In the genomic region with DNA sequence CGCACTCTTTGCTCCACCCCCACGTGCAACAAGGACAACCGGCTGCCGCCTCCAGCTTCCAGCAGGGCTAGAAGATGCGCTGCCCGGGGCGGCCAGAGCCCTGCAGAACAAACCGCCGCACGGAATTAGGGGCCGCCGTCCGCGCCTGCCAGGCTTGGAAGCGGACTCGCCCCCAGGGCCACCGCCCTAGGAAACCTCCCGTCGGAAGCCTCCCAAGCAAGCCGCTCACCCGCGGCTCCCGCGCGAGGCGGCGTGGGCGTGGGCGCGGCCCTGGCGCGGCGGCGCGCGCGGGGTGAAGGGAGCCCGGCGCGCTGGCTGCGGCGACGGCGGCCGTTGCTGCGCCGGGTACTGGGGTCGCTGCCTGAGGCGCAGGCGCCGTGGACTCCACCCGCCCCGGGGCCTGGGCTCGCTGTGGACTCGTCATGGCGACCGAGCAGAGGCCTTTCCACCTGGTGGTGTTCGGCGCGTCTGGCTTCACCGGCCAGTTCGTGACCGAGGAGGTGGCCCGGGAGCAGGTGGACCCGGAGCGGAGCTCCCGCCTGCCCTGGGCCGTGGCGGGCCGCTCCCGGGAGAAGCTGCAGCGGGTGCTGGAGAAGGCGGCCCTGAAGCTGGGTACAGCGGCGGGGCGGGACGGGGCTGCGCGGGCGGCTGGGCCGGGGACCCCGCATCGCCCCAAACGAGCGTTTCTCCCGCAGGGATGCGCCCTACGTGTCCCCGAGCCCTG, we compare ENCODE assay signal across 8 cellular contexts. TPM values are rescaled to one million over a fixed set of nuclear protein-coding genes. Genes with fewer than 3 reads are reported as not detected.
A peak's percentile ranks its signal among the peaks of the same experiment; 100 is the strongest.
DNase-seq lines count a peak whose midpoint lies in the region; ATAC-seq and TF ChIP-seq lines count a peak whose summit lies in the region.

SCCPDH (plus strand) TSS at position 409 of the 724 bp plus-strand sequence; CDS start at position 423, 14 bp downstream.

- peak within 1 kb of the TSS; percentile 83 for H3K4me3 ChIP-seq in fibroblast of villous mesenchyme (ENCODE audit: low read depth, low read length)

- H3K36me3 Mint-ChIP-seq in neural crest cell (ENCODE audit: low read depth): peaks cover 29% of the 10 kb centered on the region

- ATAC-seq in GM21786 (IDR thresholded peaks at IDR 0.05; ENCODE audit: unreplicated experiment): peak; percentile 91

- peaks cover 30% of the 10 kb centered on the region for H3K9me3 ChIP-seq in KOPT-K1 (ENCODE audit: insufficient read depth, low read length, poor library complexity, severe bottlenecking)

- peaks cover 31% of the 10 kb centered on the region for H3K36me3 ChIP-seq in KOPT-K1 (ENCODE audit: insufficient read depth, low read length)

- peak within 1 kb of the TSS; percentile 87 for H3K27ac ChIP-seq in KOPT-K1 (ENCODE audit: low read depth, low read length, poor library complexity, severe bottlenecking)

- peaks cover 25% of the 10 kb centered on the region for H3K9me3 Mint-ChIP-seq in neural crest cell

- H3K27ac Mint-ChIP-seq in neural crest cell (ENCODE audit: unreplicated experiment): peak within 1 kb of the TSS; percentile 98

- H3K27me3 Mint-ChIP-seq in neural crest cell (ENCODE audit: low read depth): no peaks in the 10 kb centered on the region

- H3K4me3 Mint-ChIP-seq in neural crest cell: peak within 1 kb of the TSS; percentile 98

- TF ChIP-seq CTCF in fibroblast of villous mesenchyme (IDR thresholded peaks at IDR 0.05; ENCODE audit: insufficient read depth, low read depth, low read length) (no peak), neural crest cell (conservative IDR thresholded peaks at IDR 0.05) (no peak)

- H3K4me1 Mint-ChIP-seq in neural crest cell: peaks cover 44% of the 10 kb centered on the region

- DNase-seq in EH (ENCODE audit: low read depth): peak; percentile 72
- DNase-seq in SHP77 (lab: John Stamatoyannopoulos, UW): peak; percentile 61 to 73
- peak; percentile 26 for DNase-seq in activated effector memory CD4-positive, alpha-beta T cell treated with Interleukin-2 at 50 U/mL for 16 hours
- DNase-seq in fibroblast of villous mesenchyme (ENCODE audit: low read depth): peak; percentile 61
- peak; percentile 66 for DNase-seq in neural crest cell (ENCODE audit: low read depth, low spot score)
- peak; percentile 51 for DNase-seq in stromal cell of bone marrow (ENCODE audit: low read depth)

RNA-seq across cellular contexts. Expression of gene SCCPDH, which starts in this region (rescaled TPM):
- total RNA-seq in fibroblast of villous mesenchyme: 47.4 and 65.2 TPM in 2 replicates
- total RNA-seq in neural crest cell: 53.1 and 54.3 TPM in 2 replicates

Comparison
In these comparisons a context has a peak if more than half of its experiments do, and no peak if none do; other contexts are left out.
1. Peak in every context shown above with its lines: DNase-seq, ATAC-seq, H3K4me3 ChIP-seq and H3K27ac ChIP-seq.